1 cellular context compared by ENCODE assay signal in the genomic region with DNA sequence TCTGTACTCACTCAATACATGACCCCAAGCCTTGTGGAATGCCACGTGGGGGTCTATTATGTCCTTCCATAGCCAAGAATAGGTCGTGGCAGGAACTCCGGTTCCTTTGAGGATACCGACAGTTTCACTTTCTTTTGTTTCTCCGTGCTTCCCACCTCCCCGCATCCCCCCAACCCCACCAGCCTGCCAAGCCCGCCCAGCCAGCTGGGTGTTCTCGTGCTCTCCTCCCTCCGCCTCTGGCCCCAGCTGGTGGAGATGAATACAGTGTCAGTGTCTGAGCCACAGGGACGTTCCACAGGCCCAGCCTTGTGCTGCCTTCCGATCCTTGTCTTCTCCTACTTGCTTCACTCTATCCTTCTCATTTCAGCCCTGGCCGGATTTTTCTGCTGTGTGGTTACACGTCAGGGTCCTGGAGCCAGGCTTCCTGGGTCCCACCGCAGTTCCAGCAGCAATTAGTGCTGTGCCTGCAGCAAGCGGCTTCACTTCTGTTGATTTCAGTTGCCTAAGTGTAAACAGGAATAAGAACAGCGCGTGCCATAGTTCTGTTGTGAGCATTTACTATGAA.
A peak's percentile ranks its signal among the peaks of the same experiment; 100 is the strongest.
TF ChIP-seq lines count a peak whose summit lies in the region.

No MANE protein-coding gene starts in this region.

TF ChIP-seq in IMR-90, 13 proteins besides CTCF, POLR2A, EP300 and RAD21:
- no peak for TF ChIP-seq MXI1 (IDR thresholded peaks at IDR 0.05; ENCODE audit: borderline replicate concordance, low read depth, low read length)
- no peak for TF ChIP-seq RCOR1 (IDR thresholded peaks at IDR 0.05; ENCODE audit: insufficient replicate concordance, low read length)
- TF ChIP-seq SMC3 (IDR thresholded peaks at IDR 0.05; ENCODE audit: low read depth, low read length): no peak
- TF ChIP-seq, protein P1, sequence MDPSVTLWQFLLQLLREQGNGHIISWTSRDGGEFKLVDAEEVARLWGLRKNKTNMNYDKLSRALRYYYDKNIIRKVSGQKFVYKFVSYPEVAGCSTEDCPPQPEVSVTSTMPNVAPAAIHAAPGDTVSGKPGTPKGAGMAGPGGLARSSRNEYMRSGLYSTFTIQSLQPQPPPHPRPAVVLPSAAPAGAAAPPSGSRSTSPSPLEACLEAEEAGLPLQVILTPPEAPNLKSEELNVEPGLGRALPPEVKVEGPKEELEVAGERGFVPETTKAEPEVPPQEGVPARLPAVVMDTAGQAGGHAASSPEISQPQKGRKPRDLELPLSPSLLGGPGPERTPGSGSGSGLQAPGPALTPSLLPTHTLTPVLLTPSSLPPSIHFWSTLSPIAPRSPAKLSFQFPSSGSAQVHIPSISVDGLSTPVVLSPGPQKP (IDR thresholded peaks at IDR 0.05; ENCODE audit: borderline replicate concordance, low read depth, low read length): no peak
- no peak for TF ChIP-seq CEBPB (IDR thresholded peaks at IDR 0.05; ENCODE audit: low read depth, low read length)
- no peak for TF ChIP-seq CHD1 (IDR thresholded peaks at IDR 0.05; ENCODE audit: low read depth, low read length)
- no peak for TF ChIP-seq MAFK (IDR thresholded peaks at IDR 0.05; ENCODE audit: low read depth, low read length)
- TF ChIP-seq MAZ (IDR thresholded peaks at IDR 0.05; ENCODE audit: borderline replicate concordance, low read depth, low read length): peak; percentile 37; the same call in 1 of the 2 replicates
- TF ChIP-seq, protein P2, sequence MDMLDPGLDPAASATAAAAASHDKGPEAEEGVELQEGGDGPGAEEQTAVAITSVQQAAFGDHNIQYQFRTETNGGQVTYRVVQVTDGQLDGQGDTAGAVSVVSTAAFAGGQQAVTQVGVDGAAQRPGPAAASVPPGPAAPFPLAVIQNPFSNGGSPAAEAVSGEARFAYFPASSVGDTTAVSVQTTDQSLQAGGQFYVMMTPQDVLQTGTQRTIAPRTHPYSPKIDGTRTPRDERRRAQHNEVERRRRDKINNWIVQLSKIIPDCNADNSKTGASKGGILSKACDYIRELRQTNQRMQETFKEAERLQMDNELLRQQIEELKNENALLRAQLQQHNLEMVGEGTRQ (IDR thresholded peaks at IDR 0.05; ENCODE audit: low read depth, low read length): no peak
- TF ChIP-seq BHLHE40 (IDR thresholded peaks at IDR 0.05; ENCODE audit: low read depth, low read length): 0 out of 2 replicates have a peak, but pooled peaks have one; percentile 2
- TF ChIP-seq NFE2L2 (IDR thresholded peaks at IDR 0.05; ENCODE audit: low read depth, low read length): no peak
- TF ChIP-seq FOS (IDR thresholded peaks at IDR 0.05; ENCODE audit: low read depth, low read length): no peak
- no peak for TF ChIP-seq RFX5 (IDR thresholded peaks at IDR 0.05; ENCODE audit: low read depth, low read length)
